Comparison of ENCODE assay signal across 1 cellular context in the genomic region with DNA sequence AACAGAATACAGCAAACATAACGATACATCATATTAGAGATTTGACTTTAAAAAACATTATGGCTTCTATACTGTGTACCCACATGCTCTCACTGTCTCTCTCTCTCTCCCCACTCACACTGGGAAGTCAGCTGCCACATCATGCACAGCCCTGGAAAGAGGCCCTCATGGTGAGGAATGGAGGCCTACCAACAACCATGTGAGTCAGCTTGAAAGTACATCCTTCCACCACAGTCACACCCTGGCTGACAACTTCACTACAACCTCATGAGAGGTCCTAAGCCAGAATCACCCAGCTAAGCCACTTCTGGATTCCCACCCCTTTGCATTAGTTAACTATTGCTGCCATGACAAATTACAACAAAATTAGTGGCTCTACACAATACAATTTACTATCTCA.
TF ChIP-seq lines count a peak whose summit lies in the region.

No MANE protein-coding gene starts in this region.

TF ChIP-seq in IMR-90, 13 proteins besides CTCF, POLR2A, EP300 and RAD21 (continued from another document):
- TF ChIP-seq RFX5 (IDR thresholded peaks at IDR 0.05; ENCODE audit: low read depth, low read length) (no peak), MAZ (IDR thresholded peaks at IDR 0.05; ENCODE audit: borderline replicate concordance, low read depth, low read length) (no peak), BHLHE40 (IDR thresholded peaks at IDR 0.05; ENCODE audit: low read depth, low read length) (no peak), CHD1 (IDR thresholded peaks at IDR 0.05; ENCODE audit: low read depth, low read length) (no peak), CEBPB (IDR thresholded peaks at IDR 0.05; ENCODE audit: low read depth, low read length) (no peak), MAFK (IDR thresholded peaks at IDR 0.05; ENCODE audit: low read depth, low read length) (no peak), MXI1 (IDR thresholded peaks at IDR 0.05; ENCODE audit: borderline replicate concordance, low read depth, low read length) (no peak), NFE2L2 (IDR thresholded peaks at IDR 0.05; ENCODE audit: low read depth, low read length) (no peak), FOS (IDR thresholded peaks at IDR 0.05; ENCODE audit: low read depth, low read length) (no peak), RCOR1 (IDR thresholded peaks at IDR 0.05; ENCODE audit: insufficient replicate concordance, low read length) (no peak)
- TF ChIP-seq, protein P1, sequence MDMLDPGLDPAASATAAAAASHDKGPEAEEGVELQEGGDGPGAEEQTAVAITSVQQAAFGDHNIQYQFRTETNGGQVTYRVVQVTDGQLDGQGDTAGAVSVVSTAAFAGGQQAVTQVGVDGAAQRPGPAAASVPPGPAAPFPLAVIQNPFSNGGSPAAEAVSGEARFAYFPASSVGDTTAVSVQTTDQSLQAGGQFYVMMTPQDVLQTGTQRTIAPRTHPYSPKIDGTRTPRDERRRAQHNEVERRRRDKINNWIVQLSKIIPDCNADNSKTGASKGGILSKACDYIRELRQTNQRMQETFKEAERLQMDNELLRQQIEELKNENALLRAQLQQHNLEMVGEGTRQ (IDR thresholded peaks at IDR 0.05; ENCODE audit: low read depth, low read length) = no peak; the same call in 1 of the 2 replicates
- TF ChIP-seq, protein P2, sequence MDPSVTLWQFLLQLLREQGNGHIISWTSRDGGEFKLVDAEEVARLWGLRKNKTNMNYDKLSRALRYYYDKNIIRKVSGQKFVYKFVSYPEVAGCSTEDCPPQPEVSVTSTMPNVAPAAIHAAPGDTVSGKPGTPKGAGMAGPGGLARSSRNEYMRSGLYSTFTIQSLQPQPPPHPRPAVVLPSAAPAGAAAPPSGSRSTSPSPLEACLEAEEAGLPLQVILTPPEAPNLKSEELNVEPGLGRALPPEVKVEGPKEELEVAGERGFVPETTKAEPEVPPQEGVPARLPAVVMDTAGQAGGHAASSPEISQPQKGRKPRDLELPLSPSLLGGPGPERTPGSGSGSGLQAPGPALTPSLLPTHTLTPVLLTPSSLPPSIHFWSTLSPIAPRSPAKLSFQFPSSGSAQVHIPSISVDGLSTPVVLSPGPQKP (IDR thresholded peaks at IDR 0.05; ENCODE audit: borderline replicate concordance, low read depth, low read length) = no peak
